Comparison of ENCODE assay signal across 18 cellular contexts in the genomic region with DNA sequence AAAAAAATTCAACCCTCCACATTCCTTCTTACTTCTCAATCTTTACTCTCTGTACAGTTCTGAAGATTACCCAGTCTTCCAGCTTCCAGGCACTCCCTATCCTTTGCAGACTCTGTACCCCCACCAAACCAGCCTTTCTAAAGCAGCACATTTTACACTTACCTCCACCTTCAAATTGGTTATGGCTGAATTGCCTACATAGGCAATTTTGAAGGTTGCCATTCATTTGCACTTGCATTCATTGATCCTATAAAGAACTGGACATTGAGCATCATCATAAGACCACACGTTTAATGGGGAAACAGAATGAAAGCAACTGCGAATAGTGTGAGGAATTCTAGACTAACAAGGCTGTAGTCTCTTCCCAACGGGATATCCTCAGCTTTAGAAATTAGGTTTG.
DNase-seq lines count a peak whose midpoint lies in the region; ATAC-seq, FAIRE-seq and TF ChIP-seq lines count a peak whose summit lies in the region.
"Had no signal": no experiment of that assay in that cellular context is flagged by ENCODE, and none has a peak within 500 bp of the region (broad histone marks: within the 10 kb centered on the region; RNA-seq: fewer than 3 reads in every experiment).

No MANE protein-coding gene starts in this region.

- no peak overlapping the region for H3K56ac ChIP-seq in IMR-90 (ENCODE audit: extremely low read depth, insufficient read depth, low read length)

- in situ Hi-C loops in HepG2 (cut with HindIII; ENCODE audit: extremely low pct_ligation_motif_present, low pct_unique_long_range_greater_than_20kb) (no loop called here), IMR-90 (cut with MboI; ENCODE audit: low sequenced_read_pairs) (no loop called here)

- no peak for DNase-seq in HepG2 (ENCODE audit: low spot score)
- DNase-seq in right lobe of liver: no peak
- no peak for DNase-seq in IMR-90
- DNase-seq in chondrocyte (ENCODE audit: low spot score): no peak
- no peak for DNase-seq in NOMO-1 treated with DMSO at 0.1 percent for 48 hours (lab: John Stamatoyannopoulos, UW; ENCODE audit: unreplicated experiment)
- DNase-seq in MV-4-11 (lab: John Stamatoyannopoulos, UW): no peak
- DNase-seq in heart left ventricle: no peak
- DNase-seq: ACHN; BE2C; CD4-positive, alpha-beta memory T cell; DMS153; DMS79; GDM1; GOT3; H7; HFFc6 had no signal

- H3K4ac ChIP-seq in IMR-90 (ENCODE audit: low read depth, low read length): no peak overlapping the region

- no peak overlapping the region for H4K5ac ChIP-seq in IMR-90 (ENCODE audit: low read depth, low read length)

- H3K9me1 ChIP-seq in IMR-90 (ENCODE audit: insufficient read depth, low read length): peaks cover 10% of the 10 kb centered on the region; the same call in 1 of the 2 replicates

- H3K14ac ChIP-seq in IMR-90 (replicated peaks; ENCODE audit: low read depth, low read length): no peak overlapping the region

- TF ChIP-seq CTCF in HepG2 (CRISPR knock-in tag; IDR thresholded peaks at IDR 0.05) (no peak), right lobe of liver (IDR thresholded peaks at IDR 0.05) (no peak), IMR-90 (conservative IDR thresholded peaks at IDR 0.05; ENCODE audit: low read depth, low read length) (no peak), chondrocyte (IDR thresholded peaks at IDR 0.05) (no peak), heart left ventricle (IDR thresholded peaks at IDR 0.05) (no peak)

- H3K27me3 ChIP-seq in HepG2 (ENCODE audit: control insufficient read depth in 1 of 2, insufficient read depth in 2 of 2, low read length in 2 of 2) (no peaks in the 10 kb centered on the region), right lobe of liver (no peaks in the 10 kb centered on the region), IMR-90 (ENCODE audit: control insufficient read depth, insufficient read depth, low read length) (no peaks in the 10 kb centered on the region), heart left ventricle (no peaks in the 10 kb centered on the region)
- H3K27me3 ChIP-seq: BE2C had no signal

- no peaks in the 10 kb centered on the region for H3K36me3 Mint-ChIP-seq in chondrocyte (ENCODE audit: low read depth)
- H3K36me3 Mint-ChIP-seq: CD14-positive monocyte; CD4-positive, alpha-beta memory T cell had no signal

- H3K4me3 ChIP-seq in HepG2 (replicated peaks in 1 of 3; ENCODE audit: insufficient read depth in 1 of 3, low read depth in 2 of 3, low read length in 3 of 3) (no peak overlapping the region), right lobe of liver (no peak overlapping the region), IMR-90 (ENCODE audit: insufficient read depth, low read depth, low read length) (no peak overlapping the region), heart left ventricle (no peak overlapping the region)

- CTCF ChIA-PET in HepG2 (lab: Yijun Ruan, JAX; ENCODE audit: low intra/inter-chr PET ratio, low total read pairs) (no interaction called here), IMR-90 (lab: Yijun Ruan, JAX) (interaction anchor here (0.9 to 2.6 kb wide), 3 partner anchors 11 to 26 kb away, joined by 3 to 8 read pairs (median 4); no protein-coding TSS in a partner anchor)

- intact Hi-C loops in HepG2 (cut with micrococcal nuclease; ENCODE audit: unreplicated experiment) (no loop called here), right lobe of liver (cut with DNase I) (no loop called here), IMR-90 (cut with micrococcal nuclease) (no loop called here), heart left ventricle (cut with DNase I) (no loop called here)

- no peak overlapping the region for H3K23ac ChIP-seq in IMR-90 (ENCODE audit: low read depth, low read length)

- H3K79me2 ChIP-seq in HepG2 (ENCODE audit: insufficient read depth, low read length): no peaks in the 10 kb centered on the region

- no peaks in the 10 kb centered on the region for H3K4me1 ChIP-seq in HepG2 (ENCODE audit: insufficient read depth, low read length)
- H3K4me1 ChIP-seq in right lobe of liver: no peaks in the 10 kb centered on the region
- H3K4me1 ChIP-seq in IMR-90 (ENCODE audit: control insufficient read depth, insufficient read depth, low read length): no peaks in the 10 kb centered on the region; the same call in 1 of the 2 replicates
- H3K4me1 ChIP-seq in heart left ventricle: no peaks in the 10 kb centered on the region

- H3K79me1 ChIP-seq in IMR-90 (ENCODE audit: low read depth in 1 of 2, low read length in 2 of 2): no peaks in the 10 kb centered on the region

- no peak overlapping the region for H2BK20ac ChIP-seq in IMR-90 (ENCODE audit: low read depth, low read length)

- BruUV-seq in HepG2 (replicated peaks; lab: Mats Ljungman, UMichigan) (no TSS peak), IMR-90 (replicated peaks; lab: Mats Ljungman, UMichigan) (no TSS peak)

- H3K27ac ChIP-seq in HepG2 (ENCODE audit: extremely low read length, insufficient read depth, low read length) (no peak overlapping the region), right lobe of liver (no peak overlapping the region), IMR-90 (ENCODE audit: insufficient read depth, low read length) (no peak overlapping the region), heart left ventricle (no peak overlapping the region)

- H4K20me1 ChIP-seq in HepG2 (ENCODE audit: insufficient read depth, low read length) (no peaks in the 10 kb centered on the region), IMR-90 (ENCODE audit: insufficient read depth, low read length) (no peaks in the 10 kb centered on the region)

- no peak overlapping the region for H2BK5ac ChIP-seq in IMR-90 (ENCODE audit: low read depth, low read length, poor library complexity, severe bottlenecking)

- dilution Hi-C loops in IMR-90 (cut with HindIII; ENCODE audit: low sequenced_read_pairs, unreplicated experiment): no loop called here

- no peak for TF ChIP-seq EP300 in HepG2 (IDR thresholded peaks at IDR 0.05; ENCODE audit: low read depth in 2 of 2, low read length in 2 of 2)
- TF ChIP-seq EP300 in HepG2 (CRISPR knock-in tag; IDR thresholded peaks at IDR 0.05; ENCODE audit: borderline replicate concordance): no peak

- H3K9me3 ChIP-seq in HepG2 (ENCODE audit: low read length) (no peaks in the 10 kb centered on the region), right lobe of liver (no peaks in the 10 kb centered on the region), IMR-90 (ENCODE audit: control insufficient read depth, insufficient read depth, low read length) (no peaks in the 10 kb centered on the region), heart left ventricle (no peaks in the 10 kb centered on the region)
- H3K9me3 ChIP-seq: BE2C had no signal

- H3K36me3 ChIP-seq in HepG2 (replicated peaks in 1 of 2; ENCODE audit: control insufficient read depth in 1 of 2, insufficient read depth in 2 of 2, low read length in 2 of 2) (no peaks in the 10 kb centered on the region), right lobe of liver (no peaks in the 10 kb centered on the region), IMR-90 (ENCODE audit: control insufficient read depth, insufficient read depth, low read length) (no peaks in the 10 kb centered on the region), heart left ventricle (no peaks in the 10 kb centered on the region)
- H3K36me3 ChIP-seq: BE2C had no signal

- no peak overlapping the region for H4K91ac ChIP-seq in IMR-90 (ENCODE audit: insufficient read depth, low read depth, low read length)

- no peak overlapping the region for H3K9ac ChIP-seq in HepG2 (ENCODE audit: insufficient read depth, low read depth, low read length)
- no peak overlapping the region for H3K9ac ChIP-seq in IMR-90 (ENCODE audit: low read depth, low read length)

- no peak overlapping the region for H3K18ac ChIP-seq in IMR-90 (ENCODE audit: low read depth, low read length)

- no peak overlapping the region for H2AK5ac ChIP-seq in IMR-90 (ENCODE audit: low read depth, low read length)

- no peak for FAIRE-seq in HepG2 (lab: Jason Lieb, UNC)

- no peaks in the 10 kb centered on the region for H3K27me3 Mint-ChIP-seq in chondrocyte (ENCODE audit: low read depth)

- no peak overlapping the region for H2AK9ac ChIP-seq in IMR-90 (replicated peaks; ENCODE audit: low read depth, low read length, poor library complexity)

- H3K27ac Mint-ChIP-seq in chondrocyte (ENCODE audit: unreplicated experiment): peak overlapping the region; percentile 4
- H3K27ac Mint-ChIP-seq: CD14-positive monocyte had no signal

- WGBS in HepG2 (ENCODE audit: low lambda C conversion rate): 19% methylated on average over 3 of the region's 3 CpGs
- 71% methylated on average over 3 of the region's 3 CpGs for whole genome bisulfite sequencing in right lobe of liver (ENCODE audit: insufficient coverage, low coverage, low lambda C conversion rate, missing lambda C conversion rate)
- WGBS in IMR-90 (ENCODE audit: extremely low coverage in 2 of 2, insufficient read length in 1 of 2), 2 experiments: 100% methylated on average over 1 of the region's 3 CpGs; no CpG with 5 or more reads in 1 of the 2 experiments
- 94 to 98% (median 96%) methylated on average over 3 of the region's 3 CpGs for WGBS in heart left ventricle, 4 donors

- TF ChIP-seq RAD21 in HepG2 (CRISPR knock-in tag; IDR thresholded peaks at IDR 0.05) (no peak), IMR-90 (IDR thresholded peaks at IDR 0.05; ENCODE audit: low read length) (no peak)

- no peak overlapping the region for H2AFZ ChIP-seq in HepG2 (ENCODE audit: low read length)
- H2AFZ ChIP-seq in IMR-90 (replicated peaks; ENCODE audit: low read length, poor library complexity): no peak overlapping the region

- peaks cover 40% of the 10 kb centered on the region for H3K4me1 Mint-ChIP-seq in chondrocyte (ENCODE audit: low read depth)
- H3K4me1 Mint-ChIP-seq: CD14-positive monocyte had no signal

- no peak overlapping the region for H4K8ac ChIP-seq in IMR-90 (ENCODE audit: low read depth in 2 of 2, low read length in 2 of 2)

- TF ChIP-seq POLR2A in HepG2 (IDR thresholded peaks at IDR 0.05; ENCODE audit: insufficient read depth in 1 of 2, low read depth in 2 of 2, low read length in 2 of 2) (no peak), right lobe of liver (IDR thresholded peaks at IDR 0.05) (no peak), IMR-90 (IDR thresholded peaks at IDR 0.05; ENCODE audit: low read depth, low read length) (no peak), heart left ventricle (IDR thresholded peaks at IDR 0.05) (no peak)

- no peak overlapping the region for H2BK120ac ChIP-seq in IMR-90 (ENCODE audit: low read depth, low read length)

- POLR2A ChIA-PET in HepG2 (lab: Yijun Ruan, JAX) (no interaction called here), IMR-90 (lab: Charles Lee; ENCODE audit: unreplicated experiment) (no interaction called here)

- H3K4me2 ChIP-seq in HepG2 (ENCODE audit: low read depth, low read length) (no peak overlapping the region), IMR-90 (ENCODE audit: low read depth, low read length) (no peak overlapping the region)

- no peaks in the 10 kb centered on the region for H3K9me3 Mint-ChIP-seq in chondrocyte (ENCODE audit: low read depth)
- H3K9me3 Mint-ChIP-seq: HFFc6 had no signal

- H3K4me3 Mint-ChIP-seq in chondrocyte (ENCODE audit: unreplicated experiment): no peak overlapping the region

- no peak overlapping the region for H2BK15ac ChIP-seq in IMR-90 (ENCODE audit: low read depth, low read length)

- ATAC-seq in HepG2: no peak
- ATAC-seq in right lobe of liver: no peak
- no peak for ATAC-seq in IMR-90 (ENCODE audit: low read depth)
- no peak for ATAC-seq in heart left ventricle
- ATAC-seq: HCT116 had no signal

TF ChIP-seq in HepG2, 621 proteins besides CTCF, POLR2A, EP300 and RAD21 (continues in another document):
- no peak for TF ChIP-seq ZNF83 (CRISPR knock-in tag; IDR thresholded peaks at IDR 0.05; ENCODE audit: borderline replicate concordance)
